ENCODE assay signal across 8 cellular contexts in the genomic region with DNA sequence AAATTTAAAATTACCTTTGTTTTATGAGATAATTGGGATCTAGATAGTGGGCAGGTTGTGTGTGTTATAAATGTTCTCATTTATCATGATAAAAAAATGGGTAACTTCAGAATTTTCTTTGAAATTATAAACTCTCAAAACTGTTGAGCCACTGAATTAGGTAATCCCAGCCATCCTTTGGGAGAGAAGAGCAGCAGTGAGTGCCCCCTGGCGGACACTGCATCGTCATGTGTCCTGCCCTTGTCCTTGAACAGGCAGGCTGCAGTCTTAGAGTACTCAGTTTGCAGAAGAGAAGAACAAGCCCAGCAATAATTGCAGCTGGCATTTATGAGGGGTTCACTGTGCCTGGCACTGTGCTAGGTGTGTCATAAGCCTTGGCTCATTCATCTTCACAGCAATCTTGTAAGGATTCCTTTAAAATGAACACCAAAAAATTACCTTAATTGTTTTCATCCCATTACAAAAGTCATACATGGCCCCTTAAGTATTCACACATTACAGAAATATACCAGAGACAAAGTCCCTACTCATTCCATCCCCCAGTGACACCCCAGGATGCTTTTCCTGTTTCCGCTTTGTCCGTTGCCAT.
DNase-seq lines count a peak whose midpoint lies in the region; ATAC-seq and TF ChIP-seq lines count a peak whose summit lies in the region.

No MANE protein-coding gene starts in this region.

- DNase-seq in 8988T (peak; percentile 98), GM13977 (ENCODE audit: low spot score) (peak; percentile 92), NCI-H1417 (lab: John Stamatoyannopoulos, UW) (peak; percentile 74 to 90 (median 78)), T-helper 1 cell (peak in 4 of 5 donors; percentile 40 to 64 (median 48)), amniotic epithelial cell (ENCODE audit: low read depth) (peak; percentile 67), left cardiac atrium (peak; percentile 88), sciatic nerve (ENCODE audit: low spot score) (peak; percentile 92)

- intact Hi-C loops in left cardiac atrium (cut with DNase I) (loop anchor here (2.0 to 5.0 kb wide), 3 partner anchors 60 to 141 kb away; partner anchors contain the start of gene MYO7A (in 2 of the 2)), sciatic nerve (cut with DNase I) (loop anchor here (5.0 to 10.0 kb wide), 2 partner anchors 61 to 356 kb away; partner anchors contain the start of gene MYO7A)

- peak; percentile 94 for TF ChIP-seq CTCF in GM13977 (IDR thresholded peaks at IDR 0.05; ENCODE audit: extremely low read depth, insufficient read depth, missing control alignments)

- in situ Hi-C loops in GM13977 (cut with MboI; ENCODE audit: low pct_unique_long_range_greater_than_20kb, low sequenced_read_pairs, unreplicated experiment): no loop called here

- ATAC-seq in left cardiac atrium: peak; percentile 79 to 93
- peak; percentile 90 for ATAC-seq in sciatic nerve
- no peak for ATAC-seq in HG03045 (IDR thresholded peaks at IDR 0.05; ENCODE audit: unreplicated experiment)

Comparison
In these comparisons a context has a peak if more than half of its experiments do, and no peak if none do; other contexts are left out.
1. DNase-seq: peak in every context shown above with its lines; median percentile 98 in 8988T; 92 in GM13977; 92 in sciatic nerve; 88 in left cardiac atrium; 78 in NCI-H1417; 67 in amniotic epithelial cell; 48 in T-helper 1 cell.